2 cellular contexts compared by ENCODE assay signal in the genomic region with DNA sequence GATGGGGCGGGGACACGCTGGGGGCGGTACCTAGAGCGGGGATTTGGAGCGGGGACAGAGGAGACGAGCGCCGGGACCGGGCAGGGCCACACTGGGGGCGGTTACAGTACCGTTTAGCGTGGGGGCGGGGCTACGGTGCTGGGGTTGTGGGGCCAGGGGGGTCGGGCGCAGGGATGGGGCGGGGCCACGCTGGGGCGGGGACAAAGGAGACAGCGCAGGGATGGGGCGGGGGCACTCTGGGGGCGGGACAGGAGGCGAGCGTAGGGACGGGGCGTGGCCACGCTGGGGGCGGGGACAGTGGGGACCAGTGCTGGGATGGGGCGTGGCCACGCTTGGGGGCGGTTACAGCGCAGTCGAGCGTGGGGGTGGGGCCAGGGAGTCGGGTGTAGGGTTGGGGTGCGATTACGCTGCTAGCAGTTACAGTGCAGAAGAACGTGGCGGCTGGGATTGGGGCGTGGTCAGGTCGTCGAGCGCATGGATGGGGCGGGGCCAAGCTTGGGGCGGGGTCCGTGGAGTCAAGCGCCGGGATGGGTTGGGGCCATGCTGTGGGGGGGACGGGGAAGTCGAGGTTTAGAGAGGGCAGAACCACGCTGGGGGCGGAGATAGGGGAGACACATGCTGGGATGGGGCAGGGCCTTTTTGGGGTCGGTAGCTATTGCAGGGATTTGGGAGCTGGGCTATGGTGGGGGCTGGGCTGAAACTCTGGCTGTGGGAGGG.
TF ChIP-seq lines count a peak whose summit lies in the region.

No MANE protein-coding gene starts in this region.

TF ChIP-seq in IMR-90, 13 proteins besides CTCF, POLR2A, EP300 and RAD21:
- TF ChIP-seq BHLHE40 (IDR thresholded peaks at IDR 0.05; ENCODE audit: low read depth, low read length) (no peak), CHD1 (IDR thresholded peaks at IDR 0.05; ENCODE audit: low read depth, low read length) (no peak), NFE2L2 (IDR thresholded peaks at IDR 0.05; ENCODE audit: low read depth, low read length) (no peak), MAZ (IDR thresholded peaks at IDR 0.05; ENCODE audit: borderline replicate concordance, low read depth, low read length) (peak; percentile 71), MXI1 (IDR thresholded peaks at IDR 0.05; ENCODE audit: borderline replicate concordance, low read depth, low read length) (peak; percentile 43; the same call in 1 of the 2 replicates), MAFK (IDR thresholded peaks at IDR 0.05; ENCODE audit: low read depth, low read length) (no peak), RFX5 (IDR thresholded peaks at IDR 0.05; ENCODE audit: low read depth, low read length) (no peak), SMC3 (IDR thresholded peaks at IDR 0.05; ENCODE audit: low read depth, low read length) (no peak), CEBPB (IDR thresholded peaks at IDR 0.05; ENCODE audit: low read depth, low read length) (no peak), FOS (IDR thresholded peaks at IDR 0.05; ENCODE audit: low read depth, low read length) (no peak), ELK1 (IDR thresholded peaks at IDR 0.05; ENCODE audit: borderline replicate concordance, low read depth, low read length) (no peak)
TF ChIP-seq in IMR-90: peak in this region for 2.

TF ChIP-seq in endothelial cell of umbilical vein, 7 proteins besides CTCF, POLR2A, EP300 and RAD21:
- TF ChIP-seq POLR2AphosphoS5 (IDR thresholded peaks at IDR 0.05; ENCODE audit: insufficient read depth, low read depth, low read length) (no peak), MYC (IDR thresholded peaks at IDR 0.05; ENCODE audit: low read depth, low read length) (no peak), EZH2 (IDR thresholded peaks at IDR 0.05; ENCODE audit: borderline replicate concordance, low read depth, low read length, severe bottlenecking) (no peak), GATA2 (IDR thresholded peaks at IDR 0.05; ENCODE audit: insufficient read depth, insufficient read length, low read depth, low read length) (no peak), JUN (IDR thresholded peaks at IDR 0.05; ENCODE audit: borderline replicate concordance, insufficient read depth, insufficient read length, low read depth) (no peak), FOS (IDR thresholded peaks at IDR 0.05; ENCODE audit: borderline replicate concordance, insufficient read depth, low read length) (no peak)
- TF ChIP-seq, protein P1, sequence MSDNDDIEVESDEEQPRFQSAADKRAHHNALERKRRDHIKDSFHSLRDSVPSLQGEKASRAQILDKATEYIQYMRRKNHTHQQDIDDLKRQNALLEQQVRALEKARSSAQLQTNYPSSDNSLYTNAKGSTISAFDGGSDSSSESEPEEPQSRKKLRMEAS (IDR thresholded peaks at IDR 0.05; ENCODE audit: insufficient read depth, insufficient read length): peak; percentile 56
TF ChIP-seq in endothelial cell of umbilical vein: peak in this region for 1.
